In the genomic region with DNA sequence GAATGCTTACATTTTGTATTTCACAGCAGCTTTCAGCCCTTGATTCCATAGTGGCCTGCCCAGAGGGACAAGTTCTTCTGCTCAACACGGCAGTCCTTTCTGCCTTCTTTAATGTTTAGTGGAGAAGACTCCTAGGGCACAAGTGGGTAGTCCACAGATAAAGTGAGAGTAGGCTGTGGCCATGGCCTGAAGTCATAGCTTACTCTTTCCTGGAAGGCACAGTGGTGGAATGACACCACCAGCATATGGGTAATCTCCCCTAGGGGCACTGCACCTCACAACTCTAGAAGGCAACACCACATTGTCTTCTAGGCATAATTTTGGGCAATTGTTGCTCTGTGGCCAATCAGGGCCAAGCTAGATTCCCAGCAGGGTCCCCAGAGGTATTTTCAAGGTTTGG, we compare ENCODE assay signal across 19 cellular contexts.
DNase-seq lines count a peak whose midpoint lies in the region; ATAC-seq and TF ChIP-seq lines count a peak whose summit lies in the region.
"Had no signal": no experiment of that assay in that cellular context is flagged by ENCODE, and none has a peak within 500 bp of the region (broad histone marks: within the 10 kb centered on the region; RNA-seq: fewer than 3 reads in every experiment).

No MANE protein-coding gene starts in this region.

- POLR2A ChIA-PET in T-cell (lab: Charles Lee): no interaction called here

- DNase-seq in activated T-cell treated with anti-CD3 and anti-CD28 coated beads, Interleukin-2, amount 50 U/mL, for 72 hours: no peak
- DNase-seq in activated T-cell treated with anti-CD3 and anti-CD28 coated beads, Interleukin-2, amount 50 U/mL, for 24 hours: no peak
- DNase-seq in coronary artery (ENCODE audit: low spot score): peak; percentile 38
- DNase-seq in stimulated activated effector memory CD8-positive, alpha-beta T cell treated with anti-CD3 and anti-CD28 coated beads, Interleukin-12 subunit alpha, Interleukin-12 subunit beta, amount 100 ng/mL, for 72 hours (ENCODE audit: low spot score in 2 of 2): no peak
- no peak for DNase-seq in T-cell
- DNase-seq in NCI-H226: no peak
- DNase-seq: AML-193; Caco-2; Calu3; CD4-positive, alpha-beta T cell; CD8-positive, alpha-beta T cell; DMS79 treated with DMSO at 0.1 percent for 48 hours; GF-D8 had no signal

- peak; percentile 43 to 80 for ATAC-seq in activated T-cell treated with anti-CD3 and anti-CD28 coated beads, Interleukin-2, amount 50 U/mL, for 72 hours (replicated peaks in 1 of 2)
- ATAC-seq in activated T-helper 17 cell treated with anti-CD3 and anti-CD28 coated beads, Interleukin-2, amount 50 U/mL, for 72 hours (replicated peaks): peak; percentile 40
- ATAC-seq in stimulated activated effector memory CD8-positive, alpha-beta T cell treated with anti-CD3 and anti-CD28 coated beads, Interleukin-12 subunit alpha, Interleukin-12 subunit beta, amount 100 ng/mL, for 72 hours: peak; percentile 61
- no peak for ATAC-seq in T-cell (replicated peaks in 1 of 4)
- ATAC-seq: A549; CD8-positive, alpha-beta T cell had no signal

- H3K27ac Mint-ChIP-seq in activated T-cell treated with anti-CD3 and anti-CD28 coated beads, Interleukin-2, amount 50 U/mL, for 72 hours: no peak overlapping the region
- no peak overlapping the region for H3K27ac Mint-ChIP-seq in activated T-cell treated with anti-CD3 and anti-CD28 coated beads, Interleukin-2, amount 50 U/mL, for 24 hours
- no peak overlapping the region for H3K27ac Mint-ChIP-seq in activated T-helper 17 cell treated with anti-CD3 and anti-CD28 coated beads, Interleukin-2, amount 50 U/mL, for 72 hours
- no peak overlapping the region for H3K27ac Mint-ChIP-seq in stimulated activated effector memory CD8-positive, alpha-beta T cell treated with anti-CD3 and anti-CD28 coated beads, Interleukin-12 subunit alpha, Interleukin-12 subunit beta, amount 100 ng/mL, for 72 hours
- H3K27ac Mint-ChIP-seq in T-cell: no peak overlapping the region
- H3K27ac Mint-ChIP-seq: B cell; CD4-positive, alpha-beta T cell; CD8-positive, alpha-beta T cell had no signal

- H3K27me3 Mint-ChIP-seq in activated T-cell treated with anti-CD3 and anti-CD28 coated beads, Interleukin-2, amount 50 U/mL, for 72 hours (ENCODE audit: low read depth): peaks cover 22% of the 10 kb centered on the region
- H3K27me3 Mint-ChIP-seq in activated T-cell treated with anti-CD3 and anti-CD28 coated beads, Interleukin-2, amount 50 U/mL, for 24 hours: peaks cover 20% of the 10 kb centered on the region
- no peaks in the 10 kb centered on the region for H3K27me3 Mint-ChIP-seq in activated T-helper 17 cell treated with anti-CD3 and anti-CD28 coated beads, Interleukin-2, amount 50 U/mL, for 72 hours
- H3K27me3 Mint-ChIP-seq in T-cell: peaks cover 0 to 10% of the 10 kb centered on the region in 2 donors
- H3K27me3 Mint-ChIP-seq: CD4-positive, alpha-beta T cell had no signal

- no peaks in the 10 kb centered on the region for H3K4me1 Mint-ChIP-seq in activated T-cell treated with anti-CD3 and anti-CD28 coated beads, Interleukin-2, amount 50 U/mL, for 72 hours (ENCODE audit: low read depth)
- H3K4me1 Mint-ChIP-seq in activated T-cell treated with anti-CD3 and anti-CD28 coated beads, Interleukin-2, amount 50 U/mL, for 24 hours (ENCODE audit: low read depth): no peaks in the 10 kb centered on the region
- no peaks in the 10 kb centered on the region for H3K4me1 Mint-ChIP-seq in activated T-helper 17 cell treated with anti-CD3 and anti-CD28 coated beads, Interleukin-2, amount 50 U/mL, for 72 hours
- H3K4me1 Mint-ChIP-seq in stimulated activated effector memory CD8-positive, alpha-beta T cell treated with anti-CD3 and anti-CD28 coated beads, Interleukin-12 subunit alpha, Interleukin-12 subunit beta, amount 100 ng/mL, for 72 hours: no peaks in the 10 kb centered on the region
- no peaks in the 10 kb centered on the region for H3K4me1 Mint-ChIP-seq in T-cell
- H3K4me1 Mint-ChIP-seq: B cell had no signal

- no peak overlapping the region for H3K4me3 Mint-ChIP-seq in activated T-cell treated with anti-CD3 and anti-CD28 coated beads, Interleukin-2, amount 50 U/mL, for 72 hours
- no peak overlapping the region for H3K4me3 Mint-ChIP-seq in activated T-cell treated with anti-CD3 and anti-CD28 coated beads, Interleukin-2, amount 50 U/mL, for 24 hours
- no peak overlapping the region for H3K4me3 Mint-ChIP-seq in activated T-helper 17 cell treated with anti-CD3 and anti-CD28 coated beads, Interleukin-2, amount 50 U/mL, for 72 hours
- no peak overlapping the region for H3K4me3 Mint-ChIP-seq in stimulated activated effector memory CD8-positive, alpha-beta T cell treated with anti-CD3 and anti-CD28 coated beads, Interleukin-12 subunit alpha, Interleukin-12 subunit beta, amount 100 ng/mL, for 72 hours
- H3K4me3 Mint-ChIP-seq in T-cell: no peak overlapping the region
- H3K4me3 Mint-ChIP-seq: B cell; CD4-positive, alpha-beta T cell; CD8-positive, alpha-beta T cell had no signal

- CTCF ChIA-PET in T-cell (lab: Charles Lee): no interaction called here

- no peak overlapping the region for H3K4me3 ChIP-seq in coronary artery
- H3K4me3 ChIP-seq: A549; BLaER1 treated with 17β-estradiol and CSF1 and Interleukin-3, amounts not matched to agents 10 nM and 100 nM had no signal

- H3K27ac ChIP-seq in coronary artery: no peak overlapping the region
- H3K27ac ChIP-seq: 22Rv1; A549; BLaER1 treated with 17β-estradiol and CSF1 and Interleukin-3, amounts not matched to agents 10 nM and 100 nM; C4-2B had no signal

- H3K9me3 Mint-ChIP-seq in activated T-cell treated with anti-CD3 and anti-CD28 coated beads, Interleukin-2, amount 50 U/mL, for 72 hours: no peaks in the 10 kb centered on the region
- no peaks in the 10 kb centered on the region for H3K9me3 Mint-ChIP-seq in activated T-cell treated with anti-CD3 and anti-CD28 coated beads, Interleukin-2, amount 50 U/mL, for 24 hours
- H3K9me3 Mint-ChIP-seq in activated T-helper 17 cell treated with anti-CD3 and anti-CD28 coated beads, Interleukin-2, amount 50 U/mL, for 72 hours: no peaks in the 10 kb centered on the region
- H3K9me3 Mint-ChIP-seq in stimulated activated effector memory CD8-positive, alpha-beta T cell treated with anti-CD3 and anti-CD28 coated beads, Interleukin-12 subunit alpha, Interleukin-12 subunit beta, amount 100 ng/mL, for 72 hours: no peaks in the 10 kb centered on the region
- H3K9me3 Mint-ChIP-seq in T-cell: no peaks in the 10 kb centered on the region
- H3K9me3 Mint-ChIP-seq: CD4-positive, alpha-beta T cell; CD8-positive, alpha-beta T cell had no signal

- no peaks in the 10 kb centered on the region for H3K36me3 Mint-ChIP-seq in activated T-cell treated with anti-CD3 and anti-CD28 coated beads, Interleukin-2, amount 50 U/mL, for 72 hours (ENCODE audit: insufficient read depth in 2 of 2)
- no peaks in the 10 kb centered on the region for H3K36me3 Mint-ChIP-seq in activated T-cell treated with anti-CD3 and anti-CD28 coated beads, Interleukin-2, amount 50 U/mL, for 24 hours (ENCODE audit: low read depth)
- no peaks in the 10 kb centered on the region for H3K36me3 Mint-ChIP-seq in activated T-helper 17 cell treated with anti-CD3 and anti-CD28 coated beads, Interleukin-2, amount 50 U/mL, for 72 hours (ENCODE audit: low read depth)
- H3K36me3 Mint-ChIP-seq in stimulated activated effector memory CD8-positive, alpha-beta T cell treated with anti-CD3 and anti-CD28 coated beads, Interleukin-12 subunit alpha, Interleukin-12 subunit beta, amount 100 ng/mL, for 72 hours: no peaks in the 10 kb centered on the region
- no peaks in the 10 kb centered on the region for H3K36me3 Mint-ChIP-seq in T-cell
- H3K36me3 Mint-ChIP-seq: CD8-positive, alpha-beta T cell had no signal

- TF ChIP-seq CTCF in coronary artery (IDR thresholded peaks at IDR 0.05): no peak

Comparison
In these comparisons a context has a peak if more than half of its experiments do, and no peak if none do; other contexts are left out.
1. ATAC-seq: peak in activated T-cell treated with anti-CD3 and anti-CD28 coated beads, Interleukin-2, amount 50 U/mL, for 72 hours (2 of 2), activated T-helper 17 cell treated with anti-CD3 and anti-CD28 coated beads, Interleukin-2, amount 50 U/mL, for 72 hours (single experiment) and stimulated activated effector memory CD8-positive, alpha-beta T cell treated with anti-CD3 and anti-CD28 coated beads, Interleukin-12 subunit alpha, Interleukin-12 subunit beta, amount 100 ng/mL, for 72 hours (single experiment); none in T-cell (0 of 4).